Comparison of ENCODE assay signal across 11 cellular contexts in genomic region chr17:83101805-83102480, GRCh38. TPM values are rescaled to one million over a fixed set of nuclear protein-coding genes. Genes with fewer than 3 reads are reported as not detected.
A peak's percentile ranks its signal among the peaks of the same experiment; 100 is the strongest.
DNase-seq lines count a peak whose midpoint lies in the region; ATAC-seq and TF ChIP-seq lines count a peak whose summit lies in the region.
"Had no signal": no experiment of that assay in that cellular context is flagged by ENCODE, and none has a peak within 500 bp of the region (broad histone marks: within the 10 kb centered on the region; RNA-seq: fewer than 3 reads in every experiment).

No MANE protein-coding gene starts in this region.

- H3K27me3 Mint-ChIP-seq in Calu3 (ENCODE audit: unreplicated experiment): no peaks in the 10 kb centered on the region

- peak overlapping the region; percentile 60 for H3K9ac ChIP-seq in skeletal muscle satellite cell (ENCODE audit: low read depth, low read length)

- peak overlapping the region; percentile 23 for H3K4me2 ChIP-seq in skeletal muscle satellite cell (ENCODE audit: low read length)

- no peaks in the 10 kb centered on the region for H3K27me3 ChIP-seq in Panc1 (ENCODE audit: control insufficient read depth, insufficient read depth, low read length)
- H3K27me3 ChIP-seq in left ventricle myocardium inferior (ENCODE audit: low read depth): peaks cover 24% of the 10 kb centered on the region
- H3K27me3 ChIP-seq in skeletal muscle satellite cell (ENCODE audit: control insufficient read depth, insufficient read depth, low read length): no peaks in the 10 kb centered on the region

- H3K4me3 ChIP-seq in Panc1 (ENCODE audit: low read depth in 2 of 2, low read length in 2 of 2): peak overlapping the region; percentile 25 to 45
- H3K4me3 ChIP-seq in left ventricle myocardium inferior: no peak overlapping the region
- no peak overlapping the region for H3K4me3 ChIP-seq in skeletal muscle satellite cell (ENCODE audit: low read length)

- ATAC-seq in Panc1: peak; percentile 42

- in situ Hi-C loops in Panc1 (cut with HindIII; ENCODE audit: low pct_unique_long_range_greater_than_20kb, low sequenced_read_pairs): no loop called here

- peaks cover 27% of the 10 kb centered on the region for H3K4me1 ChIP-seq in Panc1 (ENCODE audit: control insufficient read depth, insufficient read depth, low read length)
- H3K4me1 ChIP-seq in left ventricle myocardium inferior: peaks cover 55% of the 10 kb centered on the region
- H3K4me1 ChIP-seq in skeletal muscle satellite cell (ENCODE audit: control insufficient read depth, insufficient read depth, low read length): peaks cover 51% of the 10 kb centered on the region

- H3K36me3 Mint-ChIP-seq in Calu3 (ENCODE audit: insufficient read depth, unreplicated experiment): peaks cover 42% of the 10 kb centered on the region

- H3K4me3 Mint-ChIP-seq in Calu3 (ENCODE audit: low read depth, unreplicated experiment): peak overlapping the region; percentile 68

- no peak for DNase-seq in Calu3
- DNase-seq in Panc1 (ENCODE audit: low read depth, low spot score): no peak
- DNase-seq in left ventricle myocardium inferior: no peak
- no peak for DNase-seq in ecto neural progenitor cell (ENCODE audit: low spot score)
- DNase-seq in SIG-M5 treated with dmso at 0.1 percent for 504 hours (lab: John Stamatoyannopoulos, UW; ENCODE audit: unreplicated experiment): no peak
- no peak for DNase-seq in activated naive CD4-positive, alpha-beta T cell treated with Interleukin-2 at 50 U/mL for 16 hours
- DNase-seq in activated effector memory CD4-positive, alpha-beta T cell treated with Interleukin-2 at 50 U/mL for 16 hours: no peak
- DNase-seq: effector CD4-positive, alpha-beta T cell; NCI-H1048; nucleus accumbens had no signal

- H3K9me3 ChIP-seq in Panc1 (ENCODE audit: control insufficient read depth, insufficient read depth, low read depth, low read length) (no peaks in the 10 kb centered on the region), left ventricle myocardium inferior (replicated peaks) (no peaks in the 10 kb centered on the region), skeletal muscle satellite cell (replicated peaks; ENCODE audit: low read length) (no peaks in the 10 kb centered on the region)

- intact Hi-C loops in Calu3 (cut with micrococcal nuclease; ENCODE audit: unreplicated experiment) (no loop called here), Panc1 (cut with micrococcal nuclease; ENCODE audit: unreplicated experiment) (no loop called here), left ventricle myocardium inferior (cut with micrococcal nuclease) (no loop called here)

- no peak for TF ChIP-seq CTCF in Calu3 (IDR thresholded peaks at IDR 0.05; ENCODE audit: unreplicated experiment)
- TF ChIP-seq CTCF in Panc1 (IDR thresholded peaks at IDR 0.05): no peak
- no peak for TF ChIP-seq CTCF in left ventricle myocardium inferior (IDR thresholded peaks at IDR 0.05; ENCODE audit: borderline replicate concordance)

- BruUV-seq in Calu3 (replicated peaks; lab: Mats Ljungman, UMichigan) (no TSS peak), Panc1 (replicated peaks; lab: Mats Ljungman, UMichigan) (no TSS peak)

- H3K36me3 ChIP-seq in Panc1 (ENCODE audit: control insufficient read depth, insufficient read depth, low read length): no peaks in the 10 kb centered on the region
- H3K36me3 ChIP-seq in left ventricle myocardium inferior: no peaks in the 10 kb centered on the region
- H3K36me3 ChIP-seq in skeletal muscle satellite cell (ENCODE audit: insufficient read depth, low read length): peaks cover 4% of the 10 kb centered on the region

- H3K4me1 Mint-ChIP-seq in Calu3 (ENCODE audit: low read depth, unreplicated experiment): peaks cover 27% of the 10 kb centered on the region

- POLR2A ChIA-PET in Panc1 (lab: Charles Lee): no interaction called here

- CTCF ChIA-PET in Calu3 (lab: Charles Lee) (no interaction called here), Panc1 (lab: Charles Lee) (no interaction called here)

- no peaks in the 10 kb centered on the region for H3K9me3 Mint-ChIP-seq in Calu3 (ENCODE audit: low read depth, unreplicated experiment)

- H3K27ac ChIP-seq in Panc1 (ENCODE audit: low read length): no peak overlapping the region; the same call in 1 of the 2 replicates
- H3K27ac ChIP-seq in left ventricle myocardium inferior (replicated peaks): peak overlapping the region; percentile 63

- peak overlapping the region; percentile 61 for H3K27ac Mint-ChIP-seq in Calu3 (ENCODE audit: unreplicated experiment)

RNA-seq across cellular contexts. Expression of gene METRNL, which starts 22.5 kb away (rescaled TPM):
- total RNA-seq in Calu3 (2022) (29.0 and 40.9 TPM in 2 replicates), Panc1 (2021; ENCODE audit: unreplicated experiment) (21.0 TPM), left ventricle myocardium inferior (75.2 TPM)
- polyA plus RNA-seq in Panc1 (2012; ENCODE audit: insufficient read length): 44.9 TPM
- total RNA-seq in skeletal muscle satellite cell (2012; rRNA removed): 108 and 144 TPM in 2 replicates

Comparison
In these comparisons a context has a peak if more than half of its experiments do, and no peak if none do; other contexts are left out.
1. H3K4me3 ChIP-seq: peak in Panc1 (2 of 2); none in left ventricle myocardium inferior (single experiment) and skeletal muscle satellite cell (single experiment).